9 cellular contexts compared by ENCODE assay signal in genomic region chr2:144240656-144241339, GRCh38.
DNase-seq lines count a peak whose midpoint lies in the region; ATAC-seq lines count a peak whose summit lies in the region.
"Had no signal": no experiment of that assay in that cellular context is flagged by ENCODE, and none has a peak within 500 bp of the region (broad histone marks: within the 10 kb centered on the region; RNA-seq: fewer than 3 reads in every experiment).

No MANE protein-coding gene starts in this region.

- ATAC-seq in GM18517 (IDR thresholded peaks at IDR 0.05; ENCODE audit: unreplicated experiment) (peak; percentile 85), GM21576 (IDR thresholded peaks at IDR 0.05; ENCODE audit: unreplicated experiment) (peak; percentile 90), HG03520 (IDR thresholded peaks at IDR 0.05; ENCODE audit: unreplicated experiment) (peak; percentile 72)

- DNase-seq in left kidney (ENCODE audit: low read depth, low spot score) (peak; percentile 12), AML-193 (lab: John Stamatoyannopoulos, UW) (no peak), kidney glomerular epithelial cell (lab: John Stamatoyannopoulos, UW) (no peak), superior temporal gyrus (ENCODE audit: extremely low spot score) (no peak), RKO (ENCODE audit: low spot score) (no peak)
- DNase-seq: stimulated activated CD4-positive, alpha-beta T cell treated with anti-CD3 and anti-CD28 coated beads, Interleukin-4, amount 100 ng/mL, for 4 hours had no signal
